Comparison of ENCODE assay signal across 21 cellular contexts in the genomic region with DNA sequence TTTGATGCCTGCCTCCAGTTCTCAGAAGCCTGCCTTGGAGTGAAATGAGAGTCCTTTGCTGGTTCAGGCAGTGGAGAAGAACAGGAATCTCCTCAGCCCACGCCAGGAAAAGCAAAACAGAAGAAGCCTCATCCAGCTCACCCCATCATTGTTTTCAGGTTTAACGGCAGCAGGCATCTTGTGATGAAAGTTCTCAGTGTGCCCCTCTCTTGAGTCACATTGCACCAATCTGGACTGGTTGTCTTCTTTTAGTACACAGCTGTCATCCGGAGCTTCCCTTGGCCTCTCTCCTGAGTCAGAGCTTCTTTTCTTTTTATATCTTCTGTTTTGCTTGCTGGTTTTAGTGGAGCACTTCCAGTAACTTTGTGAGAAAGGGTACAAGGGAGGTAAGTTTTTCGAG. TPM values are rescaled to one million over a fixed set of nuclear protein-coding genes. Genes with fewer than 3 reads are reported as not detected.
"Had no signal": no experiment of that assay in that cellular context is flagged by ENCODE, and none has a peak within 500 bp of the region (broad histone marks: within the 10 kb centered on the region; RNA-seq: fewer than 3 reads in every experiment).

No MANE protein-coding gene starts in this region.

- H3K36me3 ChIP-seq: adrenal gland, colonic mucosa, tibial nerve had no signal

- H3K36me3 Mint-ChIP-seq: activated naive CD8-positive, alpha-beta T cell had no signal

- H3K4me3 ChIP-seq: adrenal gland, colonic mucosa, dorsolateral prefrontal cortex, tibial nerve had no signal

- H3K4me3 Mint-ChIP-seq: activated CD8-positive, alpha-beta T cell treated with anti-CD3 and anti-CD28 coated beads, Interleukin-2, amount 10 ng/mL, durations not matched to agents 7 days and 5 days; activated naive CD8-positive, alpha-beta T cell; central memory CD8-positive, alpha-beta T cell; effector memory CD8-positive, alpha-beta T cell; nephron progenitor cell; stimulated activated naive CD8-positive, alpha-beta T cell treated with anti-CD3 and anti-CD28 coated beads, Interleukin-15, Interleukin-2, amounts not matched to agents 100 ng/mL and 50 ng/mL, for 24 hours had no signal

- ATAC-seq: activated CD8-positive, alpha-beta T cell treated with anti-CD3 and anti-CD28 coated beads, Interleukin-2, amount 10 ng/mL, durations not matched to agents 7 days and 5 days; effector memory CD8-positive, alpha-beta T cell; esophagus mucosa had no signal

- H3K27me3 Mint-ChIP-seq: stimulated activated naive CD8-positive, alpha-beta T cell treated with anti-CD3 and anti-CD28 coated beads, Interleukin-15, Interleukin-2, amounts not matched to agents 100 ng/mL and 50 ng/mL, for 24 hours had no signal

- DNase-seq: activated CD4-positive, alpha-beta T cell treated with anti-CD3 and anti-CD28 coated beads for 1 hour; activated CD4-positive, alpha-beta T cell treated with anti-CD3 and anti-CD28 coated beads, Interleukin-2, amount 50 U/mL, for 1 hour; activated CD8-positive, alpha-beta T cell treated with anti-CD3 and anti-CD28 coated beads, Interleukin-2, amount 10 ng/mL, durations not matched to agents 7 days and 5 days; activated gamma-delta T cell treated with Interleukin-2 at 50 U/mL for 16 hours; activated T-cell treated with anti-CD3 and anti-CD28 coated beads, Interleukin-2, amount 50 U/mL, for 1 hour; colonic mucosa; effector memory CD8-positive, alpha-beta T cell; foreskin melanocyte; glutamatergic neuron; midbrain; nephron progenitor cell; stimulated activated CD4-positive, alpha-beta T cell treated with anti-CD3 and anti-CD28 coated beads, Interleukin-4, amount 100 ng/mL, for 24 hours; substantia nigra; T-helper 1 cell had no signal

- H3K9me3 Mint-ChIP-seq: central memory CD8-positive, alpha-beta T cell; effector memory CD8-positive, alpha-beta T cell; stimulated activated naive CD8-positive, alpha-beta T cell treated with anti-CD3 and anti-CD28 coated beads, Interleukin-15, Interleukin-2, amounts not matched to agents 100 ng/mL and 50 ng/mL, for 24 hours had no signal

- H3K27me3 ChIP-seq: colonic mucosa had no signal

- H3K27ac Mint-ChIP-seq: activated CD8-positive, alpha-beta T cell treated with anti-CD3 and anti-CD28 coated beads, Interleukin-2, amount 10 ng/mL, durations not matched to agents 7 days and 5 days; activated naive CD8-positive, alpha-beta T cell; effector memory CD8-positive, alpha-beta T cell; nephron progenitor cell; stimulated activated naive CD8-positive, alpha-beta T cell treated with anti-CD3 and anti-CD28 coated beads, Interleukin-15, Interleukin-2, amounts not matched to agents 100 ng/mL and 50 ng/mL, for 24 hours had no signal

- H3K27ac ChIP-seq: adrenal gland, colonic mucosa, tibial nerve had no signal

- H3K4me1 ChIP-seq: adrenal gland, colonic mucosa, tibial nerve had no signal

- H3K4me1 Mint-ChIP-seq: central memory CD8-positive, alpha-beta T cell; nephron progenitor cell had no signal

- H3K9me3 ChIP-seq: adrenal gland, colonic mucosa, tibial nerve had no signal

RNA-seq across cellular contexts. Expression of a gene that starts 50.9 kb away (rescaled TPM):
- total RNA-seq: activated CD8-positive, alpha-beta T cell treated with anti-CD3 and anti-CD28 coated beads, Interleukin-2, amount 10 ng/mL, durations not matched to agents 7 days and 5 days had no signal
